Comparison of ENCODE assay signal across 11 cellular contexts in genomic region chr12:9742665-9743064, GRCh38. TPM values are rescaled to one million over a fixed set of nuclear protein-coding genes. Genes with fewer than 3 reads are reported as not detected.
DNase-seq lines count a peak whose midpoint lies in the region; ATAC-seq, FAIRE-seq and TF ChIP-seq lines count a peak whose summit lies in the region.
"Had no signal": no experiment of that assay in that cellular context is flagged by ENCODE, and none has a peak within 500 bp of the region (broad histone marks: within the 10 kb centered on the region; RNA-seq: fewer than 3 reads in every experiment).

No MANE protein-coding gene starts in this region.

- H2AK5ac ChIP-seq in trophoblast cell (ENCODE audit: low read length), result no peak overlapping the region

- no peak overlapping the region for H3K4ac ChIP-seq in trophoblast cell (ENCODE audit: low read depth, low read length)

- TF ChIP-seq CTCF in Calu3 (IDR thresholded peaks at IDR 0.05; ENCODE audit: unreplicated experiment), result no peak
- TF ChIP-seq CTCF in activated B cell treated with CpG ODN at 0.5 μM for 24 hours (IDR thresholded peaks at IDR 0.05), result no peak

- no peak overlapping the region for H4K12ac ChIP-seq in trophoblast cell (ENCODE audit: low read depth, low read length)

- H2AFZ ChIP-seq in trophoblast cell (ENCODE audit: insufficient read depth, low read length, poor library complexity), result no peak overlapping the region

- intact Hi-C loops in Calu3 (cut with micrococcal nuclease; ENCODE audit: unreplicated experiment) (loop anchor here (10.0 kb wide), 1 partner anchor 272 kb away; the partner anchor contains the start of gene CLEC12B), activated B cell treated with CpG ODN at 0.5 μM for 24 hours (cut with micrococcal nuclease) (loop anchor here (1.0 kb wide), 2 partner anchors 21 to 94 kb away; no protein-coding TSS in a partner anchor), left colon (cut with DNase I, micrococcal nuclease) (no loop called here)

- no peaks in the 10 kb centered on the region for H3K79me2 ChIP-seq in trophoblast cell (ENCODE audit: control insufficient read depth, insufficient read depth, low read length, poor library complexity)

- no peak overlapping the region for H3K27ac ChIP-seq in trophoblast cell (ENCODE audit: low read depth, low read length)
- H3K27ac ChIP-seq: suprapubic skin had no signal

- no peak for TF ChIP-seq POLR2A in H54 (IDR thresholded peaks at IDR 0.05; ENCODE audit: low read depth, low read length)

- H3K4me1 ChIP-seq in trophoblast cell (ENCODE audit: control insufficient read depth in 1 of 2, insufficient read depth in 2 of 2, low read length in 2 of 2), result peaks cover 3 to 4% of the 10 kb centered on the region in 2 experiments
- H3K4me1 ChIP-seq: suprapubic skin had no signal

- H3K9me3 ChIP-seq in trophoblast cell (ENCODE audit: insufficient read depth, low read depth, low read length), result no peaks in the 10 kb centered on the region
- H3K9me3 ChIP-seq: suprapubic skin had no signal

- H2BK120ac ChIP-seq in trophoblast cell (ENCODE audit: insufficient read depth, low read length, poor library complexity), result no peak overlapping the region

- POLR2A ChIA-PET in activated B cell treated with CpG ODN at 0.5 μM for 24 hours (lab: Charles Lee), result interaction anchor here (0.6 to 7.0 kb wide), 21 partner anchors 11 to 110 kb away, joined by 3 to 100 read pairs (median 13); partner anchors contain the start of genes CD69, CLEC2D and CLECL1

- no peak overlapping the region for H3K9ac ChIP-seq in trophoblast cell (ENCODE audit: low read length)

- H3K14ac ChIP-seq in trophoblast cell (ENCODE audit: low read length), result no peak overlapping the region

- H3K4me2 ChIP-seq in trophoblast cell (ENCODE audit: low read length), result no peak overlapping the region

- no peaks in the 10 kb centered on the region for H3K27me3 ChIP-seq in trophoblast cell (ENCODE audit: insufficient read depth, low read length)
- H3K27me3 ChIP-seq: suprapubic skin had no signal

- H3K4me1 Mint-ChIP-seq in Calu3 (ENCODE audit: low read depth, unreplicated experiment) (peaks cover 35% of the 10 kb centered on the region), activated B cell treated with CpG ODN at 0.5 μM for 24 hours (peaks cover 63% of the 10 kb centered on the region)

- ATAC-seq in GM21619 (IDR thresholded peaks at IDR 0.05; ENCODE audit: unreplicated experiment) (peak; percentile 36), activated B cell treated with CpG ODN at 0.5 μM for 24 hours (ENCODE audit: low read depth) (no peak), left colon (peak; percentile 67), GM19328 (IDR thresholded peaks at IDR 0.05; ENCODE audit: unreplicated experiment) (no peak)

- H3K9me3 Mint-ChIP-seq in Calu3 (ENCODE audit: low read depth, unreplicated experiment) (no peaks in the 10 kb centered on the region), activated B cell treated with CpG ODN at 0.5 μM for 24 hours (no peaks in the 10 kb centered on the region)
- H3K9me3 Mint-ChIP-seq: H9 had no signal

- peak; percentile 13 for DNase-seq in Calu3
- no peak for DNase-seq in activated B cell treated with CpG ODN at 0.5 μM for 24 hours
- peak in 1 of 2 donors; percentile 34 for DNase-seq in left colon
- no peak for DNase-seq in H54 (ENCODE audit: insufficient read length, low spot score)
- no peak for DNase-seq in trophoblast cell
- DNase-seq in NCI-H226, result no peak
- DNase-seq: H9 had no signal

- FAIRE-seq in H54 (lab: Jason Lieb, UNC), result no peak

- CTCF ChIA-PET in Calu3 (lab: Charles Lee), result interaction anchor here (0.6 to 2.1 kb wide), 16 partner anchors 14 to 411 kb away, joined by 3 to 17 read pairs (median 4); no protein-coding TSS in a partner anchor
- CTCF ChIA-PET in activated B cell treated with CpG ODN at 0.5 μM for 24 hours (lab: Charles Lee), result interaction anchor here (0.8 to 5.0 kb wide), 21 partner anchors 9 to 109 kb away, joined by 3 to 35 read pairs (median 8); partner anchors contain the start of gene CLEC2D

- peak overlapping the region; percentile 63 for H3K27ac Mint-ChIP-seq in Calu3 (ENCODE audit: unreplicated experiment)
- peak overlapping the region; percentile 94 for H3K27ac Mint-ChIP-seq in activated B cell treated with CpG ODN at 0.5 μM for 24 hours

- no CpG with 5 or more reads among the region's 5 CpGs for WGBS in trophoblast cell (ENCODE audit: extremely low coverage, insufficient coverage, insufficient read length)

- H3K4me3 ChIP-seq in trophoblast cell (ENCODE audit: low read depth, low read length), result no peak overlapping the region
- H3K4me3 ChIP-seq: skin epidermis, suprapubic skin had no signal

- H3K18ac ChIP-seq in trophoblast cell (ENCODE audit: low read length), result no peak overlapping the region

- BruUV-seq in Calu3 (replicated peaks; lab: Mats Ljungman, UMichigan), result no TSS peak

- no peak overlapping the region for H2BK5ac ChIP-seq in trophoblast cell (ENCODE audit: low read depth, low read length, poor library complexity)

- H3K4me3 Mint-ChIP-seq in Calu3 (ENCODE audit: low read depth, unreplicated experiment) (peak overlapping the region; percentile 27), activated B cell treated with CpG ODN at 0.5 μM for 24 hours (peak overlapping the region; percentile 66)
- H3K4me3 Mint-ChIP-seq: H9 had no signal

- H3K79me1 ChIP-seq in trophoblast cell (ENCODE audit: low read length), result no peaks in the 10 kb centered on the region

- no peak overlapping the region for H2BK12ac ChIP-seq in trophoblast cell (ENCODE audit: low read length)

- no peak overlapping the region for H3K23ac ChIP-seq in trophoblast cell (ENCODE audit: low read length)

- no peak overlapping the region for H4K91ac ChIP-seq in trophoblast cell (ENCODE audit: low read depth, low read length)

- H3K36me3 Mint-ChIP-seq in Calu3 (ENCODE audit: insufficient read depth, unreplicated experiment) (peaks cover 5% of the 10 kb centered on the region), activated B cell treated with CpG ODN at 0.5 μM for 24 hours (ENCODE audit: low read depth) (peaks cover 4% of the 10 kb centered on the region)

- H4K8ac ChIP-seq in trophoblast cell (ENCODE audit: low read depth, low read length), result no peak overlapping the region

- H3K27me3 Mint-ChIP-seq in Calu3 (ENCODE audit: unreplicated experiment) (no peaks in the 10 kb centered on the region), activated B cell treated with CpG ODN at 0.5 μM for 24 hours (no peaks in the 10 kb centered on the region)

- H3K36me3 ChIP-seq in trophoblast cell (ENCODE audit: control insufficient read depth in 1 of 2, insufficient read depth in 2 of 2, low read length in 2 of 2), result no peaks in the 10 kb centered on the region
- H3K36me3 ChIP-seq: suprapubic skin had no signal

RNA-seq across cellular contexts. Expression of gene CLECL1, which starts 9.8 kb away (rescaled TPM):
- total RNA-seq in Calu3 (2022) (not detected in 2 replicates), activated B cell treated with CpG ODN at 0.5 μM for 24 hours (111 and 115 TPM in 2 replicates), left colon (under 1 TPM in 1 of 2 donors, not detected in 1; 0.27 TPM)
- polyA plus RNA-seq in trophoblast cell (2013), result not detected in 2 replicates
- total RNA-seq: H9, suprapubic skin had no signal

RNA-seq across cellular contexts. Expression of gene CD69, which starts 18.0 kb away (rescaled TPM):
- total RNA-seq in Calu3 (2022) (1.7 and 2.6 TPM in 2 replicates), activated B cell treated with CpG ODN at 0.5 μM for 24 hours (23.7 and 26.7 TPM in 2 replicates), left colon (1 to 10 TPM; 2.6 to 3.9 TPM)
- polyA plus RNA-seq in trophoblast cell (2013), result 0.22 and 0.27 TPM in 2 replicates
- total RNA-seq: H9 had no signal

Comparison
In these comparisons a context has a peak if more than half of its experiments do, and no peak if none do; other contexts are left out.
1. ATAC-seq: peak in GM21619 (single experiment) and left colon (single experiment); none in activated B cell treated with CpG ODN at 0.5 μM for 24 hours (single experiment) and GM19328 (single experiment).
2. RNA of gene CLECL1, which starts 9.8 kb away (total RNA-seq): 111 to 115 TPM in activated B cell treated with CpG ODN at 0.5 μM for 24 hours; 0.27 TPM in left colon and not detected in Calu3; every median in the first group is over 10 times any median in the second.
3. intact Hi-C loops: an anchor here in Calu3 (10.0 kb wide) and activated B cell treated with CpG ODN at 0.5 μM for 24 hours (1.0 kb wide); none called in left colon.